24 cellular contexts compared by ENCODE assay signal in the genomic region with DNA sequence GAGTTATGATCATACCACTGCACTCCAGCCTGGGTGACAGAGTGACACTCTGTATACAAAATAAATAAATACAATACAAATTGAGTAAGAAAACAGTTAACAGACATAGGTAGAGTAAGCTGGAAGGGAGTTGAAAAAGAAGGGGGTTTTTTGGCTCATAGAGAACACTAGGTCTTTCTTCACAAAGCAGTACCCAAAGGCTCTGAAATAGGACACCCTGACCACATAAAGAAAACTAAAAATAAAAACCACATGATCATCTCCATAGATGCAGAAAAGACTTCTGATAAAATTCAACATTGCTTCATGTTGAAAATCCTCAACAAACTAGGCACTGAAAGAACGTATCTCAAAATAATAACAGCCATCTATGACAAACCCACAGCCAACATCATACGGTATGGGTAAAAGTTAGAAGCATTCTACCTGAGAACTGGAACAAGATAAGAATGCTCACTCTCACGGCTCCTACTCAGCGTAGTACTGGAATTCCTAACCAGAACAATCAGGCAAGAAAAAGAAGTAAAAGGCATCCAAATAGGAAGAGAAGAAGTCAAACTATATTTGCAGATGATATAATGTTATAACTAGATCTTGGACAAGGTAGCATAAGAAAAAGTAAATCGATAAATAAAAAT. TPM values are rescaled to one million over a fixed set of nuclear protein-coding genes. Genes with fewer than 3 reads are reported as not detected.
A peak's percentile ranks its signal among the peaks of the same experiment; 100 is the strongest.
DNase-seq lines count a peak whose midpoint lies in the region; ATAC-seq and TF ChIP-seq lines count a peak whose summit lies in the region.
"Had no signal": no experiment of that assay in that cellular context is flagged by ENCODE, and none has a peak within 500 bp of the region (broad histone marks: within the 10 kb centered on the region; RNA-seq: fewer than 3 reads in every experiment).

No MANE protein-coding gene starts in this region.

- peaks cover 17% of the 10 kb centered on the region for H3K4me1 ChIP-seq in Loucy (ENCODE audit: insufficient read depth, low read length, poor library complexity, severe bottlenecking)
- H3K4me1 ChIP-seq: tibial nerve had no signal

- no peaks in the 10 kb centered on the region for H3K36me3 ChIP-seq in Loucy (ENCODE audit: insufficient read depth, low read length)
- H3K36me3 ChIP-seq: heart left ventricle, tibial nerve had no signal

- H3K9me3 Mint-ChIP-seq in endothelial cell (ENCODE audit: unreplicated experiment): no peaks in the 10 kb centered on the region
- H3K9me3 Mint-ChIP-seq: CD4-positive, alpha-beta memory T cell had no signal

- no peaks in the 10 kb centered on the region; the same call in 1 of the 2 replicates for H3F3A ChIP-seq in Loucy (ENCODE audit: low read depth)

- H3K9me3 ChIP-seq in Loucy (ENCODE audit: insufficient read depth, low read depth, low read length): no peaks in the 10 kb centered on the region
- H3K9me3 ChIP-seq: tibial nerve had no signal

- H3K4me1 Mint-ChIP-seq in endothelial cell (ENCODE audit: unreplicated experiment): no peaks in the 10 kb centered on the region
- H3K4me1 Mint-ChIP-seq: CD4-positive, alpha-beta memory T cell had no signal

- H3K9ac ChIP-seq in Loucy (ENCODE audit: low read depth, low read length, poor library complexity, severe bottlenecking): peak overlapping the region; percentile 64

- peak; percentile 69 for DNase-seq in COLO829 (ENCODE audit: low spot score)
- peak; percentile 50 for DNase-seq in astrocyte of the spinal cord (ENCODE audit: low read depth, low spot score)
- DNase-seq in iris pigment epithelial cell (ENCODE audit: low read depth): peak; percentile 75
- DNase-seq in NCI-H1417 treated with DMSO at 0.1 percent for 48 hours (lab: John Stamatoyannopoulos, UW): no peak
- no peak for DNase-seq in stimulated activated CD4-positive, alpha-beta T cell treated with anti-CD3 and anti-CD28 coated beads, Interleukin-4, amount 100 ng/mL, for 1 hour
- no peak for DNase-seq in endothelial cell (ENCODE audit: low spot score)
- DNase-seq: activated CD8-positive, alpha-beta memory T cell treated with anti-CD3 and anti-CD28 coated beads for 24 hours; CD4-positive, alpha-beta memory T cell; DMS79 treated with DMSO at 0.1 percent for 48 hours; erythroblast; heart left ventricle; islet precursor cell; naive B cell; NCI-H1694 treated with DMSO at 0.1 percent for 48 hours; NCI-H226; posterior cingulate gyrus; stimulated activated CD4-positive, alpha-beta T cell treated with anti-CD3 and anti-CD28 coated beads, Interleukin-1b, Interleukin-23, amount 100 ng/mL, for 48 hours; stimulated activated naive CD4-positive, alpha-beta T cell treated with Interleukin-2 at 50 U/mL for 16 hours had no signal

- no peaks in the 10 kb centered on the region for H3K27me3 ChIP-seq in Loucy (ENCODE audit: insufficient read depth, low read length, poor library complexity, severe bottlenecking)
- H3K27me3 ChIP-seq: heart left ventricle, tibial nerve had no signal

- H2AFZ ChIP-seq in Loucy (ENCODE audit: low read length): no peak overlapping the region

- H3K4me3 ChIP-seq in Loucy (ENCODE audit: low read length, poor library complexity, severe bottlenecking) (peak overlapping the region; percentile 27), astrocyte of the spinal cord (ENCODE audit: low read depth, low read length) (no peak overlapping the region)
- H3K4me3 ChIP-seq: heart left ventricle, lung, tibial nerve had no signal

- H3K9me2 ChIP-seq in Loucy (replicated peaks; ENCODE audit: low read depth, low read length): no peaks in the 10 kb centered on the region

- TF ChIP-seq CTCF in Loucy (conservative IDR thresholded peaks at IDR 0.05; ENCODE audit: low read length) (no peak), astrocyte of the spinal cord (IDR thresholded peaks at IDR 0.05; ENCODE audit: low read depth, low read length) (no peak), endothelial cell (IDR thresholded peaks at IDR 0.05; ENCODE audit: unreplicated experiment) (no peak)

- in situ Hi-C loops in astrocyte of the spinal cord (cut with HindIII; ENCODE audit: low sequenced_read_pairs): no loop called here

- peaks cover 21% of the 10 kb centered on the region; the same call in 1 of the 2 replicates for H3K79me2 ChIP-seq in Loucy (ENCODE audit: insufficient read depth, low read length)

- H3K4me3 Mint-ChIP-seq in endothelial cell (ENCODE audit: unreplicated experiment): no peak overlapping the region
- H3K4me3 Mint-ChIP-seq: activated naive CD8-positive, alpha-beta T cell; CD4-positive, alpha-beta memory T cell; naive B cell had no signal

- no peaks in the 10 kb centered on the region for H3K27me3 Mint-ChIP-seq in endothelial cell (ENCODE audit: unreplicated experiment)
- H3K27me3 Mint-ChIP-seq: activated naive CD8-positive, alpha-beta T cell; CD4-positive, alpha-beta memory T cell; naive B cell had no signal

- no peak for ATAC-seq in HG02763 (IDR thresholded peaks at IDR 0.05; ENCODE audit: unreplicated experiment)
- ATAC-seq: heart left ventricle, SK-N-SH treated with all-trans-retinoic acid at 6 μM for 48 hours had no signal

- H4K20me1 ChIP-seq in Loucy (ENCODE audit: insufficient read depth, low read length, poor library complexity, severe bottlenecking): no peaks in the 10 kb centered on the region

- H3K36me3 Mint-ChIP-seq in endothelial cell (ENCODE audit: low read depth, unreplicated experiment): no peaks in the 10 kb centered on the region
- H3K36me3 Mint-ChIP-seq: naive B cell had no signal

- H3K27ac Mint-ChIP-seq in endothelial cell (ENCODE audit: unreplicated experiment): no peak overlapping the region
- H3K27ac Mint-ChIP-seq: activated naive CD8-positive, alpha-beta T cell; CD4-positive, alpha-beta memory T cell; naive B cell had no signal

- peak overlapping the region; percentile 55 for H3K4me2 ChIP-seq in Loucy (ENCODE audit: low read depth, low read length, poor library complexity, severe bottlenecking)

RNA-seq across cellular contexts. Expression of a gene that starts 48.6 kb away (rescaled TPM):
- 167 TPM for total RNA-seq in endothelial cell (ENCODE audit: unreplicated experiment)

RNA-seq across cellular contexts. Expression of a gene that starts 55.6 kb away (rescaled TPM):
- 20.7 TPM for total RNA-seq in endothelial cell (ENCODE audit: unreplicated experiment)
- total RNA-seq: CD4-positive, alpha-beta memory T cell had no signal

RNA-seq across cellular contexts. Expression of a gene that starts 56.4 kb away (rescaled TPM):
- total RNA-seq in endothelial cell (ENCODE audit: unreplicated experiment): 8.8 TPM

RNA-seq across cellular contexts. Expression of a gene that starts 59.0 kb away (rescaled TPM):
- 7.1 TPM for total RNA-seq in endothelial cell (ENCODE audit: unreplicated experiment)

Comparison
In these comparisons a context has a peak if more than half of its experiments do, and no peak if none do; other contexts are left out.
1. DNase-seq: peak in COLO829 (single experiment), astrocyte of the spinal cord (single experiment) and iris pigment epithelial cell (single experiment); none in NCI-H1417 treated with DMSO at 0.1 percent for 48 hours (single experiment), stimulated activated CD4-positive, alpha-beta T cell treated with anti-CD3 and anti-CD28 coated beads, Interleukin-4, amount 100 ng/mL, for 1 hour (single experiment) and endothelial cell (single experiment).